In the genomic region with DNA sequence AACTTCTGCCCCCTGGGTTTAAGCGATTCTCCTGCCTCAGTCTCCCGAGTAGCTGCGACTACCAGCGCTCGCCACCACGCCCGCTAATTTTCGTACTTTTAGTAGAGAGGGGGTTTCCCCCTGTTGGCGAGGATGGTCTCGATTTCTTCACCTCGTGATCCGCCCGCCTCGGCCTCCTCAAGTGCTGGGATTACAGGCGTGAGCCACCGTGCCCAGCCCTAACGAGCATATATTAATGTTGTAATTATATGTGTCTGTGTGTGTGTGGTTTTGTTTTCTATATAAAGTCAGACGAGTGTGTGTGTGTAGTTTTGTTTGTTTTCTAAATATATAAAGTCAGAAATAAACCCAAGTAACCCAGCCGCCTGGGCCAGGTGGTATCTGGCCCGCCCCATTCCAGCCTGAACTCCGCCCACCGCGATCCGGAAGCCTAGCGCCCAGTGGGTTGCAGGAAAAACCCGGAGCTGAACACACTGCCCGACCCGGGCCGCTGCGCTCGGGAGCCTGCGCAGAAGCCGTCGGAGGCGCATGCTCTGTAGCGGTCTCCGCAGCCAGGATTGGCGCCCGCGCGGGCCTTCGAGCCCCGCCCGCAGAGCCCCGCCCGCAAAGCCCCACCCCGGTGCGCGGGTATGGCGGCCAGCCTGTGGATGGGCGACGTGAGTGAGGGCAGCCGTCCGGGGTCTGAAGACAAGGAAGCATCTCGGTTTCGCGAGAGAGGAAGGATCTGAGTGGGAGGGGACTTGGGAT, we compare ENCODE assay signal across 8 cellular contexts. TPM values are rescaled to one million over a fixed set of nuclear protein-coding genes. Genes with fewer than 3 reads are reported as not detected.
DNase-seq lines count a peak whose midpoint lies in the region; ATAC-seq and TF ChIP-seq lines count a peak whose summit lies in the region.

A gene (plus strand): TSS at position 604 of the 747 bp plus-strand sequence. CDS start 26 bp downstream, at position 630.

- H3K36me3 ChIP-seq in SJSA1 (peaks cover 7% of the 10 kb centered on the region), neural progenitor cell (no peaks in the 10 kb centered on the region), stomach smooth muscle (ENCODE audit: control insufficient read depth in 2 of 2, insufficient read depth in 2 of 2, low read length in 2 of 2) (peaks cover 0 to 1% of the 10 kb centered on the region in 2 donors)

- peak within 1 kb of the TSS; percentile 86 for H3K4me2 ChIP-seq in neural progenitor cell

- H3K4me1 ChIP-seq in SJSA1 (replicated peaks) (0 out of 2 replicates have a peak, but pooled peaks cover 7% of the 10 kb centered on the region), foreskin keratinocyte (no peaks in the 10 kb centered on the region), neural progenitor cell (peaks cover 8% of the 10 kb centered on the region), stomach smooth muscle (ENCODE audit: control insufficient read depth, insufficient read depth, low read length) (peaks cover 4% of the 10 kb centered on the region)

- H3K4me1 Mint-ChIP-seq in neural progenitor cell: peaks cover 6% of the 10 kb centered on the region

- H3K9me3 Mint-ChIP-seq in neural progenitor cell: no peaks in the 10 kb centered on the region

- peaks cover 6% of the 10 kb centered on the region for H3K36me3 Mint-ChIP-seq in neural progenitor cell

- peak within 1 kb of the TSS; percentile 82 for H3K27ac Mint-ChIP-seq in neural progenitor cell

- H3K79me2 ChIP-seq in neural progenitor cell (ENCODE audit: low read depth): peaks cover 14% of the 10 kb centered on the region

- CTCF ChIA-PET in HEK293T (lab: Yijun Ruan, JAX): interaction anchor here (0.7 kb wide), 1 partner anchor 27 kb away, joined by 3 read pairs; no protein-coding TSS in a partner anchor

- H3K9ac ChIP-seq in neural progenitor cell (peak within 1 kb of the TSS; percentile 60), stomach smooth muscle (ENCODE audit: low read length in 2 of 2) (peak within 1 kb of the TSS; percentile 95 to 97)

- peak; percentile 86 for ATAC-seq in foreskin keratinocyte

- peak; percentile 99 for DNase-seq in GM03348 (ENCODE audit: low spot score)
- peak; percentile 100 for DNase-seq in HEK293T (ENCODE audit: extremely low spot score)
- peak; percentile 94 for DNase-seq in MV-4-11 (lab: John Stamatoyannopoulos, UW)
- peak; percentile 84 to 96 for DNase-seq in SJSA1 (ENCODE audit: low read depth in 1 of 2, low spot score in 2 of 2)
- DNase-seq in activated naive CD4-positive, alpha-beta T cell (lab: John Stamatoyannopoulos, UW): peak; percentile 91 to 97 (median 96)
- DNase-seq in foreskin keratinocyte: peak; percentile 80 to 91
- peak; percentile 98 for DNase-seq in neural progenitor cell (ENCODE audit: low spot score)

- H3K27ac ChIP-seq in SJSA1 (peak within 1 kb of the TSS; percentile 0; the same call in 1 of the 2 replicates), foreskin keratinocyte (peak within 1 kb of the TSS; percentile 58), neural progenitor cell (no peak within 1 kb of the TSS), stomach smooth muscle (ENCODE audit: low read length) (peak within 1 kb of the TSS; percentile 82)

- H2AFZ ChIP-seq in neural progenitor cell (replicated peaks): peak within 1 kb of the TSS; percentile 89

- H3K9me3 ChIP-seq in SJSA1 (replicated peaks): no peaks in the 10 kb centered on the region
- no peaks in the 10 kb centered on the region for H3K9me3 ChIP-seq in neural progenitor cell (ENCODE audit: low read depth)
- H3K9me3 ChIP-seq in stomach smooth muscle (ENCODE audit: control insufficient read depth in 2 of 2, low read length in 2 of 2): no peaks in the 10 kb centered on the region

- H3K27me3 ChIP-seq in SJSA1 (replicated peaks) (no peaks in the 10 kb centered on the region), foreskin keratinocyte (no peaks in the 10 kb centered on the region), neural progenitor cell (no peaks in the 10 kb centered on the region), stomach smooth muscle (ENCODE audit: control insufficient read depth in 1 of 2, insufficient read depth in 2 of 2, low read length in 2 of 2) (no peaks in the 10 kb centered on the region)

- TF ChIP-seq CTCF in foreskin keratinocyte (conservative IDR thresholded peaks at IDR 0.05): peak; percentile 8
- no peak for TF ChIP-seq CTCF in neural progenitor cell (IDR thresholded peaks at IDR 0.05)

- H3K4me3 ChIP-seq in SJSA1: peak within 1 kb of the TSS; percentile 56
- H3K4me3 ChIP-seq in neural progenitor cell: peak within 1 kb of the TSS; percentile 81
- peak within 1 kb of the TSS; percentile 90 to 99 for H3K4me3 ChIP-seq in stomach smooth muscle (ENCODE audit: low read length in 2 of 2)

- POLR2A ChIA-PET in HEK293T (lab: Yijun Ruan, JAX): interaction anchor here (0.6 to 6.4 kb wide), 11 partner anchors 12 to 303 kb away, joined by 3 to 92 read pairs (median 4); a partner anchor contains a TSS

- peaks cover 5% of the 10 kb centered on the region for H3K27me3 Mint-ChIP-seq in neural progenitor cell (ENCODE audit: insufficient read depth, low read depth)

- no peaks in the 10 kb centered on the region for H4K20me1 ChIP-seq in neural progenitor cell (ENCODE audit: low read depth)

- peaks cover 4% of the 10 kb centered on the region for H3F3A ChIP-seq in neural progenitor cell (ENCODE audit: low read depth)

- H3K4me3 Mint-ChIP-seq in neural progenitor cell: peak within 1 kb of the TSS; percentile 96

TF ChIP-seq in HEK293T, 16 proteins besides CTCF, POLR2A, EP300 and RAD21:
- no peak for TF ChIP-seq LEF1 (IDR thresholded peaks at IDR 0.05; ENCODE audit: borderline replicate concordance)
- no peak for TF ChIP-seq NFRKB (IDR thresholded peaks at IDR 0.05)
- TF ChIP-seq FOXM1 (IDR thresholded peaks at IDR 0.05; ENCODE audit: borderline replicate concordance): peak; percentile 88; the same call in 1 of the 2 replicates
- TF ChIP-seq SUZ12 (IDR thresholded peaks at IDR 0.05): no peak
- TF ChIP-seq HDGF (IDR thresholded peaks at IDR 0.05; ENCODE audit: borderline replicate concordance): no peak
- TF ChIP-seq ELF4 (IDR thresholded peaks at IDR 0.05): peak; percentile 94
- TF ChIP-seq ZNF384 (IDR thresholded peaks at IDR 0.05): no peak
- TF ChIP-seq BHLHE40 (IDR thresholded peaks at IDR 0.05; ENCODE audit: borderline replicate concordance): no peak
- TF ChIP-seq CTBP1 (IDR thresholded peaks at IDR 0.05; ENCODE audit: borderline replicate concordance): peak; percentile 66
- TF ChIP-seq ARNT (IDR thresholded peaks at IDR 0.05): peak; percentile 64; the same call in 1 of the 2 replicates
- TF ChIP-seq L3MBTL2 (conservative IDR thresholded peaks at IDR 0.05): peak; percentile 96
- no peak for TF ChIP-seq FOXK2 (IDR thresholded peaks at IDR 0.05)
- TF ChIP-seq, protein P1, sequence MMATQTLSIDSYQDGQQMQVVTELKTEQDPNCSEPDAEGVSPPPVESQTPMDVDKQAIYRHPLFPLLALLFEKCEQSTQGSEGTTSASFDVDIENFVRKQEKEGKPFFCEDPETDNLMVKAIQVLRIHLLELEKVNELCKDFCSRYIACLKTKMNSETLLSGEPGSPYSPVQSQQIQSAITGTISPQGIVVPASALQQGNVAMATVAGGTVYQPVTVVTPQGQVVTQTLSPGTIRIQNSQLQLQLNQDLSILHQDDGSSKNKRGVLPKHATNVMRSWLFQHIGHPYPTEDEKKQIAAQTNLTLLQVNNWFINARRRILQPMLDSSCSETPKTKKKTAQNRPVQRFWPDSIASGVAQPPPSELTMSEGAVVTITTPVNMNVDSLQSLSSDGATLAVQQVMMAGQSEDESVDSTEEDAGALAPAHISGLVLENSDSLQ (IDR thresholded peaks at IDR 0.05): no peak; the same call in 1 of the 2 replicates

RNA-seq across cellular contexts. Expression of the gene that starts here (rescaled TPM):
- 17.4 and 26.1 TPM in 2 replicates for total RNA-seq in SJSA1 (2014; rRNA removed; shearing (Covaris generic))
- 27.2 and 27.6 TPM in 2 replicates for total RNA-seq in foreskin keratinocyte
- 45.4 and 47.9 TPM in 2 replicates for polyA plus RNA-seq in foreskin keratinocyte
- total RNA-seq in neural progenitor cell (ENCODE audit: low replicate concordance): 43.9 and 50.0 TPM in 2 replicates
